In the genomic region with DNA sequence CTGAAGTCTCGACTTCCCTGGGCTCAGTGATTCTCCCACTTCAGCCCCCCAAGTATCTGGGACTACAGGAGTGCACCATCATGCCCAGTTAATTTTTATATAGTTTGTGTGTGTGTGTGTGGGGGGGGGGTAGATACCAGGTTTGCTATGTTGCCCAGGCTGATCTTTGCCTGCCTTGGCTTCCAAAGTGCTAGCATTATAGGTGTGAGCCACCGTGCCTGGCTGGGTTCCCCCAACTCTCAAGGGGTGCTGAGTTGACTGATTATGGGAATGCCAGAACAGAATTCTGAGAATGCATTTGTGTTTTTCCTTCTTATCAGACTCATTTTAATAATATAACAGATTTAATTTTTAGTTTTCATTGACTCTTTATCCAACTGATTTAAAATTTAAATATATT, we compare ENCODE assay signal across 21 cellular contexts. TPM values are rescaled to one million over a fixed set of nuclear protein-coding genes. Genes with fewer than 3 reads are reported as not detected.
DNase-seq lines count a peak whose midpoint lies in the region; ATAC-seq and TF ChIP-seq lines count a peak whose summit lies in the region.
"Had no signal": no experiment of that assay in that cellular context is flagged by ENCODE, and none has a peak within 500 bp of the region (broad histone marks: within the 10 kb centered on the region; RNA-seq: fewer than 3 reads in every experiment).

No MANE protein-coding gene starts in this region.

- no peaks in the 10 kb centered on the region for H3K36me3 ChIP-seq in GM23338 (ENCODE audit: insufficient read depth)
- H3K36me3 ChIP-seq in mesenchymal stem cell (ENCODE audit: control insufficient read depth in 1 of 2, insufficient read depth in 2 of 2, low read depth in 1 of 2, low read length in 2 of 2): no peaks in the 10 kb centered on the region
- H3K36me3 ChIP-seq in thoracic aorta: no peaks in the 10 kb centered on the region
- H3K36me3 ChIP-seq: BE2C, SJCRH30 had no signal

- no peak overlapping the region for H4K8ac ChIP-seq in mesenchymal stem cell (ENCODE audit: low read length)

- H3K36me3 Mint-ChIP-seq in GM23338 (ENCODE audit: low read depth): no peaks in the 10 kb centered on the region

- no peak overlapping the region for H3K23ac ChIP-seq in mesenchymal stem cell (ENCODE audit: low read length in 2 of 2)

- H3K9me3 Mint-ChIP-seq in GM23338: no peaks in the 10 kb centered on the region

- H2AFZ ChIP-seq in GM23338 (no peak overlapping the region), mesenchymal stem cell (ENCODE audit: low read depth, low read length) (no peak overlapping the region)

- no peaks in the 10 kb centered on the region for H3F3A ChIP-seq in GM23338 (replicated peaks; ENCODE audit: low read depth)

- peak overlapping the region in 1 of 2 experiments; percentile 65 for H2BK12ac ChIP-seq in mesenchymal stem cell (ENCODE audit: low read length in 2 of 2)

- no peak overlapping the region for H3K4me3 ChIP-seq in GM23338
- no peak overlapping the region for H3K4me3 ChIP-seq in mesenchymal stem cell (ENCODE audit: insufficient read depth in 1 of 2, low read depth in 1 of 2, low read length in 2 of 2)
- no peak overlapping the region for H3K4me3 ChIP-seq in thoracic aorta
- H3K4me3 ChIP-seq: K562, SJCRH30 had no signal

- peaks cover 2% of the 10 kb centered on the region for H3K27me3 Mint-ChIP-seq in GM23338 (ENCODE audit: insufficient read depth, low read depth, poor library complexity)
- H3K27me3 Mint-ChIP-seq: CD4-positive, alpha-beta T cell had no signal

- H3K4me1 Mint-ChIP-seq in GM23338: peaks cover 14% of the 10 kb centered on the region

- ATAC-seq in GM23338 (no peak), Right ventricle myocardium superior (ENCODE audit: poor library complexity) (peak; percentile 51), thoracic aorta (ENCODE audit: insufficient number of reproducible peaks, low FRiP score, low read depth) (no peak), GM19455 (IDR thresholded peaks at IDR 0.05; ENCODE audit: unreplicated experiment) (no peak)
- ATAC-seq: K562, Panc1 had no signal

- peak overlapping the region in 1 of 2 experiments; percentile 89 for H3K14ac ChIP-seq in mesenchymal stem cell (ENCODE audit: low read length in 2 of 2)

- POLR2A ChIA-PET in GM10248 (lab: Yijun Ruan, JAX): no interaction called here

- 0 out of 2 replicates have a peak overlapping the region, but pooled peaks have one; percentile 38 for H3K27ac Mint-ChIP-seq in GM23338
- H3K27ac Mint-ChIP-seq: CD4-positive, alpha-beta T cell had no signal

- no peak overlapping the region for H2AK5ac ChIP-seq in mesenchymal stem cell (ENCODE audit: low read length, severe bottlenecking)

- no peak overlapping the region for H2BK120ac ChIP-seq in mesenchymal stem cell (ENCODE audit: low read depth, low read length)

- H3K27me3 ChIP-seq in GM23338 (ENCODE audit: insufficient read depth): no peaks in the 10 kb centered on the region
- H3K27me3 ChIP-seq in mesenchymal stem cell (ENCODE audit: control insufficient read depth in 1 of 2, insufficient read depth in 1 of 2, low read length in 2 of 2): no peaks in the 10 kb centered on the region
- H3K27me3 ChIP-seq in thoracic aorta (replicated peaks; ENCODE audit: insufficient read depth): no peaks in the 10 kb centered on the region
- H3K27me3 ChIP-seq: BE2C, SJCRH30 had no signal

- H3K4ac ChIP-seq in mesenchymal stem cell (ENCODE audit: low read depth in 1 of 2, low read length in 2 of 2): peak overlapping the region in 1 of 2 experiments; percentile 41

- CTCF ChIA-PET in GM10248 (lab: Yijun Ruan, JAX): interaction anchor here (1.1 to 3.7 kb wide), 4 partner anchors 8 to 38 kb away, joined by 3 to 19 read pairs (median 4); no protein-coding TSS in a partner anchor

- no peak overlapping the region for H3K9ac ChIP-seq in mesenchymal stem cell (ENCODE audit: low read length)

- H3K4me3 Mint-ChIP-seq in GM23338: no peak overlapping the region
- H3K4me3 Mint-ChIP-seq: CD4-positive, alpha-beta T cell had no signal

- peak overlapping the region in 1 of 2 experiments; percentile 77 for H3K18ac ChIP-seq in mesenchymal stem cell (ENCODE audit: low read depth in 1 of 2, low read length in 2 of 2)

- H4K91ac ChIP-seq in mesenchymal stem cell (ENCODE audit: low read length): no peak overlapping the region

- no peaks in the 10 kb centered on the region for H3K4me1 ChIP-seq in GM23338 (ENCODE audit: insufficient read depth)
- peaks cover 3% of the 10 kb centered on the region for H3K4me1 ChIP-seq in mesenchymal stem cell (ENCODE audit: control insufficient read depth, insufficient read depth, low read depth, low read length)
- H3K4me1 ChIP-seq in thoracic aorta (ENCODE audit: control insufficient read depth in 1 of 2, low read depth in 2 of 2): peaks cover 3 to 58% of the 10 kb centered on the region in 2 donors

- no peaks in the 10 kb centered on the region for H4K20me1 ChIP-seq in GM23338 (replicated peaks; ENCODE audit: insufficient read depth)

- H3K4me2 ChIP-seq in GM23338 (no peak overlapping the region), mesenchymal stem cell (ENCODE audit: low read length, poor library complexity, severe bottlenecking) (no peak overlapping the region)

- no peak overlapping the region for H3K27ac ChIP-seq in GM23338 (ENCODE audit: low read depth)
- no peak overlapping the region for H3K27ac ChIP-seq in mesenchymal stem cell (ENCODE audit: low read length, poor library complexity, severe bottlenecking)
- H3K27ac ChIP-seq in thoracic aorta: peak overlapping the region; percentile 8 to 14
- H3K27ac ChIP-seq: SJCRH30 had no signal

- no peak for TF ChIP-seq CTCF in GM23338 (conservative IDR thresholded peaks at IDR 0.05; ENCODE audit: low read depth in 2 of 2)
- TF ChIP-seq CTCF in thoracic aorta (IDR thresholded peaks at IDR 0.05): no peak
- no peak for TF ChIP-seq CTCF in GM10248 (IDR thresholded peaks at IDR 0.05; ENCODE audit: control extremely low read depth, extremely low read depth, low read depth, missing control alignments)

- no CpG with 5 or more reads among the region's 2 CpGs for WGBS in mesenchymal stem cell

- H3K79me1 ChIP-seq in mesenchymal stem cell (replicated peaks; ENCODE audit: low read length, poor library complexity, severe bottlenecking): peaks cover 8% of the 10 kb centered on the region

- DNase-seq in GM23338 (ENCODE audit: low spot score): no peak
- DNase-seq in Right ventricle myocardium superior: peak; percentile 43
- no peak for DNase-seq in mesenchymal stem cell
- DNase-seq in thoracic aorta (ENCODE audit: low spot score): no peak
- no peak for DNase-seq in NCI-H1105 treated with DMSO at 0.1 percent for 48 hours (lab: John Stamatoyannopoulos, UW)
- DNase-seq in epidermal melanocyte (ENCODE audit: insufficient read length, low spot score): no peak
- no peak for DNase-seq in GM10248 (ENCODE audit: extremely low spot score)
- DNase-seq: BE2C; Caco-2; CD4-positive, alpha-beta T cell; H7; NCI-H1092 treated with DMSO at 0.1 percent for 48 hours; NCI-H146; NCI-H2029 treated with DMSO at 0.1 percent for 48 hours; NCI-H226; NCI-H510A treated with DMSO at 0.1 percent for 48 hours; NCI-H748 treated with DMSO at 0.1 percent for 48 hours; SJCRH30 had no signal

- intact Hi-C loops in Right ventricle myocardium superior (cut with DNase I): no loop called here

- no peaks in the 10 kb centered on the region for H3K9me3 ChIP-seq in mesenchymal stem cell (ENCODE audit: control insufficient read depth, low read length)
- H3K9me3 ChIP-seq in thoracic aorta: no peaks in the 10 kb centered on the region
- H3K9me3 ChIP-seq: BE2C, Caco-2, SJCRH30 had no signal

- no peaks in the 10 kb centered on the region for H3K79me2 ChIP-seq in GM23338 (replicated peaks; ENCODE audit: insufficient read depth)

- H2BK15ac ChIP-seq in mesenchymal stem cell (ENCODE audit: low read depth, poor library complexity, severe bottlenecking): peak overlapping the region; percentile 65

- H2BK5ac ChIP-seq in mesenchymal stem cell (ENCODE audit: low read depth, low read length, poor library complexity, severe bottlenecking): peak overlapping the region; percentile 39

- no peaks in the 10 kb centered on the region for H3K9me2 ChIP-seq in GM23338 (ENCODE audit: insufficient read depth)

TF ChIP-seq in GM23338, 12 proteins besides CTCF, POLR2A, EP300 and RAD21 (continues in another document):
- TF ChIP-seq CREB1 (CRISPR knock-in tag; IDR thresholded peaks at IDR 0.05; ENCODE audit: low read depth) (no peak), NANOG (IDR thresholded peaks at IDR 0.05; ENCODE audit: borderline replicate concordance) (no peak), EZH2phosphoT487 (IDR thresholded peaks at IDR 0.05; ENCODE audit: unreplicated experiment) (no peak), EZH2 (IDR thresholded peaks at IDR 0.05; ENCODE audit: low read depth, unreplicated experiment) (no peak), JUNB (IDR thresholded peaks at IDR 0.05; ENCODE audit: unreplicated experiment) (no peak), ZNF331 (CRISPR knock-in tag; IDR thresholded peaks at IDR 0.05; ENCODE audit: low read depth) (no peak), POLR2AphosphoS5 (IDR thresholded peaks at IDR 0.05; ENCODE audit: low read depth) (no peak)
- TF ChIP-seq, protein P1, sequence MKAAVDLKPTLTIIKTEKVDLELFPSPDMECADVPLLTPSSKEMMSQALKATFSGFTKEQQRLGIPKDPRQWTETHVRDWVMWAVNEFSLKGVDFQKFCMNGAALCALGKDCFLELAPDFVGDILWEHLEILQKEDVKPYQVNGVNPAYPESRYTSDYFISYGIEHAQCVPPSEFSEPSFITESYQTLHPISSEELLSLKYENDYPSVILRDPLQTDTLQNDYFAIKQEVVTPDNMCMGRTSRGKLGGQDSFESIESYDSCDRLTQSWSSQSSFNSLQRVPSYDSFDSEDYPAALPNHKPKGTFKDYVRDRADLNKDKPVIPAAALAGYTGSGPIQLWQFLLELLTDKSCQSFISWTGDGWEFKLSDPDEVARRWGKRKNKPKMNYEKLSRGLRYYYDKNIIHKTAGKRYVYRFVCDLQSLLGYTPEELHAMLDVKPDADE (IDR thresholded peaks at IDR 0.05): no peak

RNA-seq across cellular contexts. Expression of gene RPA3, which starts 19.5 kb away (rescaled TPM):
- total RNA-seq in GM23338 (2014; rRNA removed; shearing (Covaris generic)): 57.4 and 74.9 TPM in 2 replicates
- 284 and 287 TPM in 2 replicates for polyA plus RNA-seq in GM23338 (2016; fragmentation: Nextera tagmentation; extraction: Ambion mirVana)
- total RNA-seq in Right ventricle myocardium superior: 22.9 TPM
- 20.8 TPM for polyA plus RNA-seq in mesenchymal stem cell (2013, experiment 1 of 2)
- 20.8 TPM for polyA plus RNA-seq in mesenchymal stem cell (2013, experiment 2 of 2)
- total RNA-seq in thoracic aorta: 10 to 100 TPM in 1 of 2 donors, 1 to 10 TPM in 1; 2.7 to 13.7 TPM

RNA-seq across cellular contexts. Expression of gene UMAD1, which starts 58.4 kb away (rescaled TPM):
- 8.3 and 8.4 TPM in 2 replicates for total RNA-seq in GM23338 (2014; rRNA removed; shearing (Covaris generic))
- 10.3 and 12.4 TPM in 2 replicates for polyA plus RNA-seq in GM23338 (2016; fragmentation: Nextera tagmentation; extraction: Ambion mirVana)
- total RNA-seq in Right ventricle myocardium superior (14.3 TPM), thoracic aorta (10 to 100 TPM; 12.9 to 23.9 TPM)
- 14.9 TPM for polyA plus RNA-seq in mesenchymal stem cell (2013, experiment 1 of 2)
- 14.5 TPM for polyA plus RNA-seq in mesenchymal stem cell (2013, experiment 2 of 2)

Comparison
In these comparisons a context has a peak if more than half of its experiments do, and no peak if none do; other contexts are left out.
1. H3K27ac ChIP-seq: peak in thoracic aorta (2 of 2); none in GM23338 (single experiment) and mesenchymal stem cell (single experiment).